ENCODE assay signal across 19 cellular contexts in the genomic region with DNA sequence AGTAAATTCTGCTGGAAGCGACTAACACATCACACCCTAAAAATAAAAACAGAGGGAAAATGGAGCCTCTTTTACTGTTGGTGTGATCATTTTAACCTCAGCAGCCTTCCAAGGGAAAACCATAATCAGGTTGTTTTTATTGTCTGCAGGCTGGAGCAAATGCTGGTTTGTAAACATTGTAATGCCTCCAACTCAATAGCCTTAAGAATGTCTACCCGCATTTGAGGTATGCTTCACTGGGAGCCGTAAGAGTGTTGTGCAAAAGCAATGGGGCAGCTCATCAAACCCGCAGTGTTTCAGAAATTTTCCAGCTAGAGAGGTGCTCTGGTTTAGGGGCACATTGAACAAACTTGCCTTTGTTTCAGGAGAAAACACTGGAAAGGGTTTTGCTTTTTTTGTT. TPM values are rescaled to one million over a fixed set of nuclear protein-coding genes. Genes with fewer than 3 reads are reported as not detected.
"Had no signal": no experiment of that assay in that cellular context is flagged by ENCODE, and none has a peak within 500 bp of the region (broad histone marks: within the 10 kb centered on the region; RNA-seq: fewer than 3 reads in every experiment).

No MANE protein-coding gene starts in this region.

- FAIRE-seq: colon, TTC549 had no signal

- H3K9me3 ChIP-seq: thyroid gland had no signal

- ATAC-seq: activated CD8-positive, alpha-beta memory T cell treated with anti-CD3 and anti-CD28 coated beads, Interleukin-2, amount 10 ng/mL, durations not matched to agents 7 days and 5 days; WTC11 had no signal

- H3K4me3 ChIP-seq: lung, thyroid gland had no signal

- H3K4me1 ChIP-seq: thyroid gland had no signal

- H3K27ac ChIP-seq: brain microvascular endothelial cell, epithelial cell of prostate, thyroid gland had no signal

- H3K36me3 ChIP-seq: brain microvascular endothelial cell, thyroid gland had no signal

- DNase-seq: activated CD4-positive, alpha-beta memory T cell treated with anti-CD3 and anti-CD28 coated beads, Interleukin-2, amount 10 ng/mL, durations not matched to agents 7 days and 5 days; activated CD4-positive, alpha-beta T cell treated with anti-CD3 and anti-CD28 coated beads for 4 hours; activated CD8-positive, alpha-beta memory T cell treated with anti-CD3 and anti-CD28 coated beads, Interleukin-2, amount 10 ng/mL, durations not matched to agents 7 days and 5 days; activated naive CD8-positive, alpha-beta T cell treated with anti-CD3 and anti-CD28 coated beads for 36 hours; brain microvascular endothelial cell; central memory CD4-positive, alpha-beta T cell; endodermal cell; foreskin fibroblast; stimulated activated CD4-positive, alpha-beta T cell treated with anti-CD3 and anti-CD28 coated beads, Interleukin-1b, Interleukin-23, amount 100 ng/mL, for 48 hours; stimulated activated CD8-positive, alpha-beta memory T cell treated with anti-CD3 and anti-CD28 coated beads, Interleukin-4, amount 100 ng/mL, for 48 hours; stimulated activated naive CD4-positive, alpha-beta T cell; T-helper 2 cell; thyroid gland had no signal

- H3K27me3 ChIP-seq: brain microvascular endothelial cell, thyroid gland had no signal

RNA-seq across cellular contexts. Expression of gene NIM1K, which starts 17.0 kb away (rescaled TPM):
- total RNA-seq: endodermal cell, glomerular endothelial cell had no signal
